Comparison of ENCODE assay signal across 1 cellular context in genomic region chr11:10742460-10743208, GRCh38.
TF ChIP-seq lines count a peak whose summit lies in the region.

No MANE protein-coding gene starts in this region.

TF ChIP-seq in K562, 482 proteins besides CTCF, POLR2A, EP300 and RAD21 (continued from another document and continues in another):
- TF ChIP-seq SRSF3 (IDR thresholded peaks at IDR 0.05; ENCODE audit: insufficient read depth, low read length): no peak
- no peak for TF ChIP-seq ETS2 (tag; IDR thresholded peaks at IDR 0.05; ENCODE audit: borderline replicate concordance, poor library complexity, severe bottlenecking)
- TF ChIP-seq COPS2 (conservative IDR thresholded peaks at IDR 0.05): no peak
- TF ChIP-seq MYBL2 (IDR thresholded peaks at IDR 0.05; ENCODE audit: low read depth): no peak
- TF ChIP-seq MYBL2 (CRISPR knock-in tag; IDR thresholded peaks at IDR 0.05; ENCODE audit: borderline replicate concordance): no peak
- TF ChIP-seq RAD51 (IDR thresholded peaks at IDR 0.05; ENCODE audit: borderline replicate concordance, low read depth): 0 out of 2 replicates have a peak, but pooled peaks have one; percentile 34
- no peak for TF ChIP-seq PRPF4 (IDR thresholded peaks at IDR 0.05; ENCODE audit: insufficient read depth, low read depth, low read length, poor library complexity, severe bottlenecking)
- peak; percentile 78 for TF ChIP-seq CBFA2T3 (IDR thresholded peaks at IDR 0.05)
- no peak for TF ChIP-seq MEF2D (tag; conservative IDR thresholded peaks at IDR 0.05; ENCODE audit: low read depth)
- no peak for TF ChIP-seq NR4A1 (CRISPR knock-in tag; IDR thresholded peaks at IDR 0.05)
- peak; percentile 67; the same call in 1 of the 2 replicates for TF ChIP-seq NR4A1 (tag; IDR thresholded peaks at IDR 0.05)
- no peak for TF ChIP-seq SREBF1 (IDR thresholded peaks at IDR 0.05; ENCODE audit: borderline replicate concordance, low read depth, low read length)
- no peak for TF ChIP-seq CUX1 (CRISPR knock-in tag; IDR thresholded peaks at IDR 0.05)
- no peak for TF ChIP-seq GTF2A2 (tag; IDR thresholded peaks at IDR 0.05)
- TF ChIP-seq ZNF146 (CRISPR knock-in tag; IDR thresholded peaks at IDR 0.05; ENCODE audit: unreplicated experiment): no peak
- TF ChIP-seq MAFF (IDR thresholded peaks at IDR 0.05; ENCODE audit: low read length): no peak
- no peak for TF ChIP-seq BDP1 (IDR thresholded peaks at IDR 0.05; ENCODE audit: insufficient read depth, insufficient read length)
- TF ChIP-seq ZNF324 (CRISPR knock-in tag; IDR thresholded peaks at IDR 0.05): no peak
- no peak for TF ChIP-seq ZNF512 (tag; IDR thresholded peaks at IDR 0.05)
- no peak for TF ChIP-seq MCM2 (IDR thresholded peaks at IDR 0.05; ENCODE audit: low read depth)
- no peak for TF ChIP-seq TEAD2 (tag; IDR thresholded peaks at IDR 0.05)
- no peak for TF ChIP-seq ZFP1 (CRISPR knock-in tag; IDR thresholded peaks at IDR 0.05)
- TF ChIP-seq BMI1 (IDR thresholded peaks at IDR 0.05; ENCODE audit: low read length): no peak
- no peak for TF ChIP-seq FIP1L1 (IDR thresholded peaks at IDR 0.05; ENCODE audit: low read depth, low read length, poor library complexity, severe bottlenecking)
- no peak for TF ChIP-seq PCBP2 (IDR thresholded peaks at IDR 0.05; ENCODE audit: low read depth, low read length, poor library complexity, severe bottlenecking)
- peak; percentile 77; the same call in 1 of the 2 replicates for TF ChIP-seq HDAC2 (IDR thresholded peaks at IDR 0.05)
- TF ChIP-seq ZNF592 (IDR thresholded peaks at IDR 0.05): peak; percentile 76
- no peak for TF ChIP-seq RBM39 (optimal IDR thresholded peaks at IDR 0.05; ENCODE audit: low read depth, low read length)
- TF ChIP-seq CBFB (CRISPR knock-in tag; IDR thresholded peaks at IDR 0.05): no peak
- 0 out of 2 replicates have a peak, but pooled peaks have one; percentile 68 for TF ChIP-seq GATAD2B (IDR thresholded peaks at IDR 0.05; ENCODE audit: borderline replicate concordance)
- no peak for TF ChIP-seq E2F5 (CRISPR knock-in tag; IDR thresholded peaks at IDR 0.05)
- TF ChIP-seq ZNF217 (CRISPR knock-in tag; IDR thresholded peaks at IDR 0.05): no peak
- no peak for TF ChIP-seq E2F8 (IDR thresholded peaks at IDR 0.05; ENCODE audit: low read depth, partially characterized antibody)
- no peak for TF ChIP-seq MEF2A (IDR thresholded peaks at IDR 0.05; ENCODE audit: control insufficient read depth, low read depth, low read length)
- no peak for TF ChIP-seq ETV5 (CRISPR knock-in tag; IDR thresholded peaks at IDR 0.05; ENCODE audit: low read depth)
- no peak for TF ChIP-seq GTF2F1 (IDR thresholded peaks at IDR 0.05; ENCODE audit: low read depth, low read length)
- TF ChIP-seq ZNF12 (CRISPR knock-in tag; IDR thresholded peaks at IDR 0.05): no peak
- no peak for TF ChIP-seq CHCHD3 (CRISPR knock-in tag; IDR thresholded peaks at IDR 0.05)
- TF ChIP-seq ZNF766 (CRISPR knock-in tag; conservative IDR thresholded peaks at IDR 0.05): no peak
- TF ChIP-seq ZNF785 (CRISPR knock-in tag; IDR thresholded peaks at IDR 0.05): no peak
- no peak for TF ChIP-seq ZBTB5 (IDR thresholded peaks at IDR 0.05)
- TF ChIP-seq ZNF282 (CRISPR knock-in tag; IDR thresholded peaks at IDR 0.05): no peak
- no peak for TF ChIP-seq NFIX (CRISPR knock-in tag; IDR thresholded peaks at IDR 0.05; ENCODE audit: low read depth)
- peak; percentile 83; the same call in 1 of the 2 replicates for TF ChIP-seq ZEB2 (IDR thresholded peaks at IDR 0.05)
- no peak for TF ChIP-seq ETS1 (conservative IDR thresholded peaks at IDR 0.05; ENCODE audit: control insufficient read depth, low read depth, low read length)
- no peak for TF ChIP-seq E4F1 (CRISPR knock-in tag; IDR thresholded peaks at IDR 0.05; ENCODE audit: borderline replicate concordance)
- TF ChIP-seq ZNF77 (CRISPR knock-in tag; IDR thresholded peaks at IDR 0.05): no peak
- no peak for TF ChIP-seq ELF4 (CRISPR knock-in tag; IDR thresholded peaks at IDR 0.05)
